ENCODE assay signal across 10 cellular contexts in genomic region chr13:44373247-44373600, GRCh38. TPM values are rescaled to one million over a fixed set of nuclear protein-coding genes. Genes with fewer than 3 reads are reported as not detected.
DNase-seq lines count a peak whose midpoint lies in the region; ATAC-seq, FAIRE-seq and TF ChIP-seq lines count a peak whose summit lies in the region.
"Had no signal": no experiment of that assay in that cellular context is flagged by ENCODE, and none has a peak within 500 bp of the region (broad histone marks: within the 10 kb centered on the region; RNA-seq: fewer than 3 reads in every experiment).

No MANE protein-coding gene starts in this region.

- H3K4me1 ChIP-seq in heart right ventricle (peaks cover 0 to 19% (median 9%) of the 10 kb centered on the region in 9 donors), pancreas (no peaks in the 10 kb centered on the region)

- H3K27ac Mint-ChIP-seq in stimulated activated naive CD8-positive, alpha-beta T cell treated with anti-CD3 and anti-CD28 coated beads, Interleukin-15, Interleukin-2, amounts not matched to agents 100 ng/mL and 50 ng/mL, for 24 hours = no peak overlapping the region

- H3K4me3 ChIP-seq in heart right ventricle (peak overlapping the region; percentile 56 to 78 (median 74)), pancreas (peak overlapping the region; percentile 23 to 51 (median 45))
- H3K4me3 ChIP-seq: SJSA1 had no signal

- no peaks in the 10 kb centered on the region for H3K36me3 ChIP-seq in heart right ventricle
- no peaks in the 10 kb centered on the region for H3K36me3 ChIP-seq in pancreas
- H3K36me3 ChIP-seq: SJSA1 had no signal

- ATAC-seq in stimulated activated naive CD8-positive, alpha-beta T cell treated with anti-CD3 and anti-CD28 coated beads, Interleukin-15, Interleukin-2, amounts not matched to agents 100 U/mL and 50 U/mL, for 24 hours = no peak
- ATAC-seq in heart right ventricle (peak in 7 of 8 donors; percentile 15 to 51 (median 38)), pancreas (peak in 3 of 4 donors; percentile 16 to 40 (median 38)), HG03095 (IDR thresholded peaks at IDR 0.05; ENCODE audit: unreplicated experiment) (no peak)

- no peaks in the 10 kb centered on the region for H3K9me3 Mint-ChIP-seq in stimulated activated naive CD8-positive, alpha-beta T cell treated with anti-CD3 and anti-CD28 coated beads, Interleukin-15, Interleukin-2, amounts not matched to agents 100 ng/mL and 50 ng/mL, for 24 hours
- H3K9me3 Mint-ChIP-seq: activated T-cell treated with anti-CD3 and anti-CD28 coated beads, Interleukin-2, amount 50 U/mL, for 4 hours had no signal

- DNase-seq in stimulated activated naive CD8-positive, alpha-beta T cell treated with anti-CD3 and anti-CD28 coated beads, Interleukin-15, Interleukin-2, amounts not matched to agents 100 U/mL and 50 U/mL, for 24 hours = no peak
- DNase-seq in heart right ventricle (no peak), pancreas (peak in 1 of 6 donors; percentile 58), RCC 7860 (ENCODE audit: low spot score) (no peak), Ammon's horn (ENCODE audit: low spot score) (no peak), HuH-7.5 (ENCODE audit: low spot score) (no peak)
- DNase-seq: activated T-cell treated with anti-CD3 and anti-CD28 coated beads, Interleukin-2, amount 50 U/mL, for 4 hours had no signal

- H3K9me3 ChIP-seq in heart right ventricle (no peaks in the 10 kb centered on the region), pancreas (no peaks in the 10 kb centered on the region)
- H3K9me3 ChIP-seq: SJSA1 had no signal

- peaks cover 8% of the 10 kb centered on the region for H3K4me1 Mint-ChIP-seq in stimulated activated naive CD8-positive, alpha-beta T cell treated with anti-CD3 and anti-CD28 coated beads, Interleukin-15, Interleukin-2, amounts not matched to agents 100 ng/mL and 50 ng/mL, for 24 hours (ENCODE audit: low read depth)

- H3K4me3 Mint-ChIP-seq in stimulated activated naive CD8-positive, alpha-beta T cell treated with anti-CD3 and anti-CD28 coated beads, Interleukin-15, Interleukin-2, amounts not matched to agents 100 ng/mL and 50 ng/mL, for 24 hours = peak overlapping the region; percentile 39

- H3K27me3 ChIP-seq in heart right ventricle (peaks cover 0 to 24% (median 0%) of the 10 kb centered on the region in 7 donors), pancreas (no peaks in the 10 kb centered on the region)
- H3K27me3 ChIP-seq: SJSA1 had no signal

- FAIRE-seq in pancreas (lab: Jason Lieb, UNC) = no peak
- FAIRE-seq in RCC 7860 (lab: Jason Lieb, UNC) = no peak

- TF ChIP-seq CTCF in heart right ventricle (IDR thresholded peaks at IDR 0.05) = no peak
- no peak for TF ChIP-seq CTCF in pancreas (IDR thresholded peaks at IDR 0.05)

- H3K27me3 Mint-ChIP-seq in stimulated activated naive CD8-positive, alpha-beta T cell treated with anti-CD3 and anti-CD28 coated beads, Interleukin-15, Interleukin-2, amounts not matched to agents 100 ng/mL and 50 ng/mL, for 24 hours = peaks cover 32% of the 10 kb centered on the region

- 36 to 40% methylated on average over 27 to 29 of the region's 29 CpGs for WGBS in heart right ventricle, 2 donors
- WGBS in pancreas, 2 donors = 44 to 45% methylated on average over 27 to 29 of the region's 29 CpGs

- intact Hi-C loops in heart right ventricle (cut with DNase I) (loop anchor here in 2 of 10 donors (5.0 to 10.0 kb wide), 2 partner anchors 61 to 62 kb away; no protein-coding TSS in a partner anchor), pancreas (cut with DNase I) (no loop called here)

- H3K36me3 Mint-ChIP-seq in stimulated activated naive CD8-positive, alpha-beta T cell treated with anti-CD3 and anti-CD28 coated beads, Interleukin-15, Interleukin-2, amounts not matched to agents 100 ng/mL and 50 ng/mL, for 24 hours (ENCODE audit: low read depth) = no peaks in the 10 kb centered on the region

- peak overlapping the region in 7 of 10 donors; percentile 41 to 79 (median 63) for H3K27ac ChIP-seq in heart right ventricle
- H3K27ac ChIP-seq in pancreas = no peak overlapping the region
- H3K27ac ChIP-seq: SJSA1 had no signal

RNA-seq across cellular contexts. Expression of gene SERP2, which starts 0.4 kb away (rescaled TPM):
- total RNA-seq in heart right ventricle = 10 to 100 TPM; 10.0 to 18.6 (median 11.8) TPM
- 10 to 100 TPM; 10.2 to 20.4 TPM for polyA plus RNA-seq in heart right ventricle
- 1 to 10 TPM; 1.2 to 2.7 (median 1.6) TPM for total RNA-seq in pancreas
- 10 to 100 TPM in 1 of 2 donors, 1 to 10 TPM in 1; 3.3 to 13.8 TPM for polyA plus RNA-seq in pancreas
- total RNA-seq: SJSA1 had no signal

Comparison
In these comparisons a context has a peak if more than half of its experiments do, and no peak if none do; other contexts are left out.
1. ATAC-seq: peak in heart right ventricle (7 of 8) and pancreas (3 of 4); none in stimulated activated naive CD8-positive, alpha-beta T cell treated with anti-CD3 and anti-CD28 coated beads, Interleukin-15, Interleukin-2, amounts not matched to agents 100 U/mL and 50 U/mL, for 24 hours (single experiment) and HG03095 (single experiment).
2. H3K27ac ChIP-seq: peak in heart right ventricle (7 of 10); none in pancreas (0 of 4).